14 cellular contexts compared by ENCODE assay signal in the genomic region with DNA sequence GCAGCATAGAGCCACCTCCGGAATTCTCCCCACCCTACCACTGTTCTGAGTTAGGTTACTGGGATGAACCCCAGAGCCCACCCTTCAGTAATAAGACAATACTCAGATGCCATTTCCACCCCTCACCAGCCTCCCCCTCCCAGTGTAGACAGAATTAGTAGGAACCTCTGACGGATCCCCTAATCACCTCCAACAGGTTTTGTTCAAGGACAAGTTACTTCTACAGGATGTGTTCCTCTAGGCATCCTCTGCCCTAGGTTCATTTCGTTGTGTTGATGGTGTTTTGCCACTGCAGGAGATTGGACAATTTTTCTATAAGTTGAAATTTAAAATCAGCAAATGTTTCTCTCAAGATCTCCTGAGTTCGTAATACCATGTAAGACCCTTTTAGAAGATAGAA.
"Had no signal": no experiment of that assay in that cellular context is flagged by ENCODE, and none has a peak within 500 bp of the region (broad histone marks: within the 10 kb centered on the region; RNA-seq: fewer than 3 reads in every experiment).

No MANE protein-coding gene starts in this region.

- DNase-seq: activated CD8-positive, alpha-beta memory T cell treated with anti-CD3 and anti-CD28 coated beads, Interleukin-2, amount 50 U/mL, for 4 hours; activated CD8-positive, alpha-beta T cell treated with anti-CD3 and anti-CD28 coated beads for 36 hours; activated naive CD4-positive, alpha-beta T cell; activated T-cell treated with anti-CD3 and anti-CD28 coated beads, Interleukin-2, amount 50 U/mL, for 72 hours; colonic mucosa; left lung; small intestine; T1000; upper lobe of left lung had no signal

- FAIRE-seq: keratinocyte, small intestine had no signal

- H3K36me3 ChIP-seq: cardiac muscle cell, colonic mucosa, gastroesophageal sphincter, left lung, right atrium auricular region, upper lobe of left lung had no signal

- H3K27me3 ChIP-seq: cardiac muscle cell, colonic mucosa, gastroesophageal sphincter, left lung, right atrium auricular region, upper lobe of left lung had no signal

- H3K4me3 ChIP-seq: cardiac muscle cell, colonic mucosa, gastroesophageal sphincter, left lung, right atrium auricular region, upper lobe of left lung had no signal

- H3K27ac ChIP-seq: cardiac muscle cell, colonic mucosa, epithelial cell of prostate, gastroesophageal sphincter, left lung, right atrium auricular region had no signal

- H3K4me1 ChIP-seq: colonic mucosa had no signal

- H3K9me3 ChIP-seq: colonic mucosa, gastroesophageal sphincter, left lung, right atrium auricular region, upper lobe of left lung had no signal

- ATAC-seq: gastroesophageal sphincter had no signal
